Comparison of ENCODE assay signal across 8 cellular contexts in the genomic region with DNA sequence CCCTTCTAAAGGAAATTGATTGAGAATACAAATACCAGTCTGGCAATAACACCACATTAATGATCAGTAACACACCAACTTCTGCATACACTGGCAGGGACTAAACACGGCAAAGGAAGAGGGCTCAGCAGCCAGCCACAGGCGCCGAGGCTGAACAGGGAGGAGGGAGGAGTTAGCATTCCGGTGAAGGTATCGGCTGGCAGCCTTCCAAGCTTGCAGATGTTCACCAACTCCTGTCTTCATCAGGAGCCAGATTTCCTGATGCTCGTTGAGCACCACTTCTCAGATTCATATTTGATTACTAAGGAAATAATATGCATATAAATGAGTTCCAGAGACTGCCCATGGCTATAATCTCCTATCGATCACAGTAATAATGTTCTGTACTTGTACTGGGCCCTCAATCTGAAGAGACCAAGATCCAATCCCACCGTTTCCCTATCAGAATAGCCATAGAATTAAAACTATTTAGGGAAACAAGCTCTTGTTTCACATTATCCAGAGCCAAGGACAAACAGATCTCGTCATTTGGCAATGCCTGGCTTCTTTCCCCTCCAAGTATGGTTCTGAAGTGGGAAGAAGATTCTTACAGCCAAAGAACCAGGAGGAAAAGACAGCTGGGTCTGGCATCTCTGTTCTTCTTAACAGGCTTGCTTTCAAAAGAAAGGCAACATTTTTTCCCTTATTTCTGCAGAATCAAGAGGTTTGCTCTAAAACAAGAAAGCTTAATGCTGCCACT. TPM values are rescaled to one million over a fixed set of nuclear protein-coding genes. Genes with fewer than 3 reads are reported as not detected.
A peak's percentile ranks its signal among the peaks of the same experiment; 100 is the strongest.
DNase-seq lines count a peak whose midpoint lies in the region; ATAC-seq and TF ChIP-seq lines count a peak whose summit lies in the region.

No MANE protein-coding gene starts in this region.

- 12 to 16% methylated on average over 9 of the region's 9 CpGs for WGBS in sigmoid colon, 2 donors

- H3K4me3 ChIP-seq in ACC112 (ENCODE audit: low read depth, low read length) (no peak overlapping the region), Peyer's patch (no peak overlapping the region), sigmoid colon (peak overlapping the region in 3 of 4 donors; percentile 13 to 26 (median 24))

- peaks cover 5% of the 10 kb centered on the region for H3K27me3 Mint-ChIP-seq in glutamatergic neuron (ENCODE audit: unreplicated experiment)

- DNase-seq in Peyer's patch: peak; percentile 64 to 91 (median 81)
- peak; percentile 41 for DNase-seq in glutamatergic neuron
- peak; percentile 91 for DNase-seq in sigmoid colon
- DNase-seq in iPS-NIHi7 (ENCODE audit: extremely low spot score): no peak
- DNase-seq in retina: no peak
- DNase-seq in activated effector memory CD4-positive, alpha-beta T cell treated with Interleukin-2 at 50 U/mL for 16 hours: no peak

- no peak for TF ChIP-seq POLR2A in Peyer's patch (IDR thresholded peaks at IDR 0.05)
- TF ChIP-seq POLR2A in sigmoid colon (IDR thresholded peaks at IDR 0.05): no peak

- peak in 1 of 4 donors; percentile 66 for TF ChIP-seq EP300 in sigmoid colon (IDR thresholded peaks at IDR 0.05)

- no peak overlapping the region for H3K4me3 Mint-ChIP-seq in glutamatergic neuron (ENCODE audit: unreplicated experiment)

- H3K27me3 ChIP-seq in ACC112 (ENCODE audit: insufficient read depth, low read length) (no peaks in the 10 kb centered on the region), Peyer's patch (no peaks in the 10 kb centered on the region), sigmoid colon (no peaks in the 10 kb centered on the region)

- H3K36me3 ChIP-seq in ACC112 (ENCODE audit: insufficient read depth, low read length) (no peaks in the 10 kb centered on the region), Peyer's patch (no peaks in the 10 kb centered on the region), sigmoid colon (no peaks in the 10 kb centered on the region)

- no peaks in the 10 kb centered on the region for H3K79me2 ChIP-seq in ACC112 (ENCODE audit: control insufficient read depth, insufficient read depth, low read length, unreplicated experiment)

- H3K36me3 Mint-ChIP-seq in glutamatergic neuron (ENCODE audit: unreplicated experiment): no peaks in the 10 kb centered on the region

- H3K9me3 ChIP-seq in Peyer's patch: no peaks in the 10 kb centered on the region
- no peaks in the 10 kb centered on the region for H3K9me3 ChIP-seq in sigmoid colon

- H3K4me1 Mint-ChIP-seq in glutamatergic neuron (ENCODE audit: low read depth, unreplicated experiment): peaks cover 15% of the 10 kb centered on the region

- H3K4me1 ChIP-seq in ACC112 (ENCODE audit: control insufficient read depth, insufficient read depth, low read length, unreplicated experiment) (peaks cover 6% of the 10 kb centered on the region), Peyer's patch (peaks cover 0 to 37% (median 12%) of the 10 kb centered on the region in 4 donors), sigmoid colon (peaks cover 0 to 73% (median 66%) of the 10 kb centered on the region in 4 donors)

- intact Hi-C loops in sigmoid colon (cut with DNase I): loop anchor here (5.0 kb wide), 1 partner anchor 42 kb away; the partner anchor contains the start of gene GFOD1

- no peak overlapping the region for H3K27ac ChIP-seq in ACC112 (ENCODE audit: low read depth, low read length)
- H3K27ac ChIP-seq in Peyer's patch: peak overlapping the region; percentile 15 to 71 (median 68)
- H3K27ac ChIP-seq in sigmoid colon: peak overlapping the region; percentile 73 to 87 (median 79)

- peak; percentile 66 for ATAC-seq in HG02759 (IDR thresholded peaks at IDR 0.05; ENCODE audit: unreplicated experiment)

- H2AFZ ChIP-seq in ACC112 (ENCODE audit: low read length, unreplicated experiment): peak overlapping the region; percentile 22

- peak overlapping the region; percentile 45 for H3K27ac Mint-ChIP-seq in glutamatergic neuron (ENCODE audit: unreplicated experiment)

- no peak for TF ChIP-seq CTCF in Peyer's patch (IDR thresholded peaks at IDR 0.05)
- TF ChIP-seq CTCF in glutamatergic neuron (IDR thresholded peaks at IDR 0.05; ENCODE audit: partially characterized antibody, unreplicated experiment): no peak
- TF ChIP-seq CTCF in sigmoid colon (IDR thresholded peaks at IDR 0.05): no peak

- H3K9me3 Mint-ChIP-seq in glutamatergic neuron (ENCODE audit: unreplicated experiment): no peaks in the 10 kb centered on the region

RNA-seq across cellular contexts. Expression of gene GFOD1, which starts 42.2 kb away (rescaled TPM):
- total RNA-seq in Peyer's patch: 10 to 100 TPM; 10.7 to 24.2 (median 17.6) TPM
- 4.1 TPM for total RNA-seq in glutamatergic neuron (ENCODE audit: unreplicated experiment)
- 10 to 100 TPM; 13.3 to 18.3 (median 15.7) TPM for total RNA-seq in sigmoid colon
- polyA plus RNA-seq in sigmoid colon: 1 to 10 TPM; 2.3 to 6.5 (median 3.0) TPM

Comparison
In these comparisons a context has a peak if more than half of its experiments do, and no peak if none do; other contexts are left out.
1. H3K4me3 ChIP-seq: peak in sigmoid colon (3 of 4); none in ACC112 (single experiment) and Peyer's patch (0 of 4).
2. DNase-seq: peak in Peyer's patch (3 of 3), glutamatergic neuron (single experiment) and sigmoid colon (single experiment); none in iPS-NIHi7 (single experiment), retina (single experiment) and activated effector memory CD4-positive, alpha-beta T cell treated with Interleukin-2 at 50 U/mL for 16 hours (single experiment).